ENCODE assay signal across 19 cellular contexts in the genomic region with DNA sequence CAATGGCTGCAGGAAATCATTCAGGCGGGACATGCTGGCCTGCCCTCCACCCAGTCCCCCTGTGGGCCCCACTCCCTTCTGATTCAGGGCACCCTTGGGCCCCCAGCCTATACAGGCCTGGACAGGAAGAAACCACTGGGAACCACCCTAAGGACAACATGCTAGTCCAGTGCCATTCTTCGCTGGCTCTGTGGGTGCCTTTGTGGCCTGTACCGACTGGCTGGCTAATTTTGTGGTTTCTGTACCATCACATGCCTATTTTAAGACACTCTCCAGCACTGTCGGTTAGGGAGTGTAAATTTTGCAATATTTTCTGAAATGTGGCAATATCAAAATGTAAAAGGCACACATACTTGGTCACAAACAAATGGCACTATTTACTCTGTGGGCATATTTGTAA.
A peak's percentile ranks its signal among the peaks of the same experiment; 100 is the strongest.
DNase-seq lines count a peak whose midpoint lies in the region; ATAC-seq, FAIRE-seq and TF ChIP-seq lines count a peak whose summit lies in the region.
"Had no signal": no experiment of that assay in that cellular context is flagged by ENCODE, and none has a peak within 500 bp of the region (broad histone marks: within the 10 kb centered on the region; RNA-seq: fewer than 3 reads in every experiment).

No MANE protein-coding gene starts in this region.

- peaks cover 9% of the 10 kb centered on the region for H3K4me1 ChIP-seq in A549
- peaks cover 12% of the 10 kb centered on the region for H3K4me1 ChIP-seq in mucosa of descending colon (ENCODE audit: low read depth)

- no peaks in the 10 kb centered on the region for H3K36me3 ChIP-seq in mucosa of descending colon (ENCODE audit: low read depth)

- no peak for FAIRE-seq in A549 (lab: Jason Lieb, UNC)
- FAIRE-seq: HTR-8/SVneo had no signal

- TF ChIP-seq POLR2A in A549 (IDR thresholded peaks at IDR 0.05; ENCODE audit: low read length): no peak

- H3K4me3 ChIP-seq in A549: no peak overlapping the region
- no peak overlapping the region for H3K4me3 ChIP-seq in fibroblast of villous mesenchyme (ENCODE audit: low read depth, low read length)
- no peak overlapping the region for H3K4me3 ChIP-seq in mucosa of descending colon

- no peak for TF ChIP-seq EP300 in A549 (IDR thresholded peaks at IDR 0.05)

- peaks cover 5% of the 10 kb centered on the region for H3K4me1 Mint-ChIP-seq in activated T-cell treated with anti-CD3 and anti-CD28 coated beads, Interleukin-2, amount 50 U/mL, for 4 hours (ENCODE audit: low read depth)
- H3K4me1 Mint-ChIP-seq: activated CD4-positive, alpha-beta T cell treated with anti-CD3 and anti-CD28 coated beads, Interleukin-2, amount 10 ng/mL, durations not matched to agents 24 days and 14 days had no signal

- CTCF ChIA-PET in A549 (lab: Yijun Ruan, JAX): interaction anchor here (1.4 to 21.9 kb wide), 4 partner anchors 21 to 37 kb away, joined by 3 to 494 read pairs (median 31); no protein-coding TSS in a partner anchor

- peaks cover 45% of the 10 kb centered on the region for H3K27me3 Mint-ChIP-seq in activated T-cell treated with anti-CD3 and anti-CD28 coated beads, Interleukin-2, amount 50 U/mL, for 4 hours (ENCODE audit: low read depth)

- H3K9me3 ChIP-seq in A549: no peaks in the 10 kb centered on the region
- no peaks in the 10 kb centered on the region for H3K9me3 ChIP-seq in mucosa of descending colon

- intact Hi-C loops in mucosa of descending colon (cut with DNase I, micrococcal nuclease): no loop called here

- no peak for TF ChIP-seq CTCF in A549 (IDR thresholded peaks at IDR 0.05)
- no peak for TF ChIP-seq CTCF in fibroblast of villous mesenchyme (IDR thresholded peaks at IDR 0.05; ENCODE audit: insufficient read depth, low read depth, low read length)
- no peak for TF ChIP-seq CTCF in mucosa of descending colon (IDR thresholded peaks at IDR 0.05)

- TF ChIP-seq RAD21 in A549 (conservative IDR thresholded peaks at IDR 0.05 in 1 of 2, IDR thresholded peaks at IDR 0.05 in 1 of 2): no peak

- ATAC-seq in A549 (no peak), GM21619 (IDR thresholded peaks at IDR 0.05; ENCODE audit: unreplicated experiment) (no peak), mucosa of descending colon (no peak)
- no peak for ATAC-seq in activated T-cell treated with anti-CD3 and anti-CD28 coated beads, Interleukin-2, amount 50 U/mL, for 4 hours
- ATAC-seq: Panc1, sciatic nerve had no signal

- no peak overlapping the region for H3K4me3 Mint-ChIP-seq in activated T-cell treated with anti-CD3 and anti-CD28 coated beads, Interleukin-2, amount 50 U/mL, for 4 hours
- H3K4me3 Mint-ChIP-seq: activated CD4-positive, alpha-beta T cell treated with anti-CD3 and anti-CD28 coated beads, Interleukin-2, amount 10 ng/mL, durations not matched to agents 24 days and 14 days; memory B cell; type B pancreatic cell had no signal

- POLR2A ChIA-PET in A549 (lab: Yijun Ruan, JAX): no interaction called here

- H3K4me2 ChIP-seq in A549: no peak overlapping the region

- DNase-seq in A549 (ENCODE audit: low read depth in 1 of 2, low spot score in 1 of 2) (no peak), M059J (ENCODE audit: low read depth) (peak; percentile 32), SKM-1 treated with dmso at 0.1 percent for 144 hours (lab: John Stamatoyannopoulos, UW; ENCODE audit: unreplicated experiment) (peak; percentile 90), fibroblast of villous mesenchyme (ENCODE audit: low read depth) (peak; percentile 29), NCI-H2029 treated with DMSO at 0.1 percent for 48 hours (lab: John Stamatoyannopoulos, UW) (no peak), mucosa of descending colon (no peak)
- DNase-seq in activated T-cell treated with anti-CD3 and anti-CD28 coated beads, Interleukin-2, amount 50 U/mL, for 4 hours: no peak
- DNase-seq: ACHN; activated CD4-positive, alpha-beta T cell treated with anti-CD3 and anti-CD28 coated beads, Interleukin-2, amount 10 ng/mL, durations not matched to agents 24 days and 14 days; effector CD8-positive, alpha-beta T cell; GDM1; stimulated activated CD4-positive, alpha-beta T cell treated with anti-CD3 and anti-CD28 coated beads, Interleukin-4, amount 100 ng/mL, for 24 hours; T-helper 2 cell had no signal

- no peaks in the 10 kb centered on the region for H3K9me3 Mint-ChIP-seq in activated T-cell treated with anti-CD3 and anti-CD28 coated beads, Interleukin-2, amount 50 U/mL, for 4 hours
- H3K9me3 Mint-ChIP-seq: activated CD4-positive, alpha-beta T cell treated with anti-CD3 and anti-CD28 coated beads, Interleukin-2, amount 10 ng/mL, durations not matched to agents 24 days and 14 days; memory B cell; type B pancreatic cell had no signal

- 57% methylated on average over 4 of the region's 4 CpGs for WGBS in A549 (ENCODE audit: missing lambda C conversion rate)

- H3K36me3 Mint-ChIP-seq in activated T-cell treated with anti-CD3 and anti-CD28 coated beads, Interleukin-2, amount 50 U/mL, for 4 hours (ENCODE audit: insufficient read depth): no peaks in the 10 kb centered on the region
- H3K36me3 Mint-ChIP-seq: memory B cell, type B pancreatic cell had no signal

- no peak overlapping the region for H3K27ac ChIP-seq in A549

TF ChIP-seq in A549, 52 proteins besides CTCF, POLR2A, EP300 and RAD21:
- TF ChIP-seq CEBPB (IDR thresholded peaks at IDR 0.05) (peak; percentile 82 to 87; a peak in 3 of 4 replicates), SMC3 (IDR thresholded peaks at IDR 0.05) (no peak)

Comparison
In these comparisons a context has a peak if more than half of its experiments do, and no peak if none do; other contexts are left out.
1. DNase-seq: peak in M059J (single experiment), SKM-1 treated with dmso at 0.1 percent for 144 hours (single experiment) and fibroblast of villous mesenchyme (single experiment); none in A549 (0 of 2), NCI-H2029 treated with DMSO at 0.1 percent for 48 hours (single experiment), mucosa of descending colon (0 of 3) and activated T-cell treated with anti-CD3 and anti-CD28 coated beads, Interleukin-2, amount 50 U/mL, for 4 hours (single experiment).